In the genomic region with DNA sequence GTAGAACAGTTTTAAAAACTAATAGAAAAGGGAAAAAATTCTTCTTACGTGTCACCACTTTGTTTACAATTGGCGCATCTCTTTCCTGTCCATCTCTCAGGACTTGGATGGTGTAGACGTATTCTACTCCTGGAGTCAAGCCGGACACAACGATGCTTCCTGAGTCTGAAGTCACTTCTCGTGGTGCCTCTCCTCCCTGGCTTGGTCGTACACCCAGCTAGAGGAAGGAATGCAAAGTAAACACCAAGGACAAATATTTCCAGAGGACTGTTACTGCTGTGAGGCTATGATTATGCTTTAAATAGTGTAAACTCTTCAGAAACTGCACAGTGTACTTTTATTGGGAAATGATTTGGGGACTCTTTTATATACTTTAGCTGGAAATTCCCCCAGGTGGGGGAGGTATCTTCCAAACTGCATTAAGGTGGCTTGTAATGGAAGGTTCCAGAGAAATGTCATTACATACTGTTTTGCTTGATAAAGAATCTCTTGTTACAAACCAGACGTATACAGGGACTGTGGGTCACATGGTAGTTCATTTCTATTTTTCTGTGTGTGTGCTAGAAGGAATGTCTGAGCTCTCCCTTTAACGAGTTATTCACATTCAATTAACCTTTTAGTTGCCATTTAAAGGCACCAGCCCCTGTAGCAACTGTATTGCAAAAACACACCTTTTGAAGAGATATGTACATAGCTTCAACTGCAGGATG, we compare ENCODE assay signal across 2 cellular contexts.
TF ChIP-seq lines count a peak whose summit lies in the region.

No MANE protein-coding gene starts in this region.

TF ChIP-seq in IMR-90, 13 proteins besides CTCF, POLR2A, EP300 and RAD21:
- TF ChIP-seq RFX5 (IDR thresholded peaks at IDR 0.05; ENCODE audit: low read depth, low read length) (no peak), NFE2L2 (IDR thresholded peaks at IDR 0.05; ENCODE audit: low read depth, low read length) (no peak), BHLHE40 (IDR thresholded peaks at IDR 0.05; ENCODE audit: low read depth, low read length) (no peak), CEBPB (IDR thresholded peaks at IDR 0.05; ENCODE audit: low read depth, low read length) (no peak), MAFK (IDR thresholded peaks at IDR 0.05; ENCODE audit: low read depth, low read length) (no peak), MXI1 (IDR thresholded peaks at IDR 0.05; ENCODE audit: borderline replicate concordance, low read depth, low read length) (no peak), FOS (IDR thresholded peaks at IDR 0.05; ENCODE audit: low read depth, low read length) (no peak), MAZ (IDR thresholded peaks at IDR 0.05; ENCODE audit: borderline replicate concordance, low read depth, low read length) (no peak), ELK1 (IDR thresholded peaks at IDR 0.05; ENCODE audit: borderline replicate concordance, low read depth, low read length) (no peak), USF2 (IDR thresholded peaks at IDR 0.05; ENCODE audit: low read depth, low read length) (no peak), SMC3 (IDR thresholded peaks at IDR 0.05; ENCODE audit: low read depth, low read length) (no peak), RCOR1 (IDR thresholded peaks at IDR 0.05; ENCODE audit: insufficient replicate concordance, low read length) (no peak), CHD1 (IDR thresholded peaks at IDR 0.05; ENCODE audit: low read depth, low read length) (no peak)

TF ChIP-seq in endothelial cell of umbilical vein, 7 proteins besides CTCF, POLR2A, EP300 and RAD21:
- TF ChIP-seq FOS (IDR thresholded peaks at IDR 0.05; ENCODE audit: borderline replicate concordance, insufficient read depth, low read length) = no peak
- TF ChIP-seq, protein P1, sequence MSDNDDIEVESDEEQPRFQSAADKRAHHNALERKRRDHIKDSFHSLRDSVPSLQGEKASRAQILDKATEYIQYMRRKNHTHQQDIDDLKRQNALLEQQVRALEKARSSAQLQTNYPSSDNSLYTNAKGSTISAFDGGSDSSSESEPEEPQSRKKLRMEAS (IDR thresholded peaks at IDR 0.05; ENCODE audit: insufficient read depth, insufficient read length) = no peak
- no peak for TF ChIP-seq POLR2AphosphoS5 (IDR thresholded peaks at IDR 0.05; ENCODE audit: insufficient read depth, low read depth, low read length)
- no peak for TF ChIP-seq GATA2 (IDR thresholded peaks at IDR 0.05; ENCODE audit: insufficient read depth, insufficient read length, low read depth, low read length)
- no peak for TF ChIP-seq EZH2 (IDR thresholded peaks at IDR 0.05; ENCODE audit: borderline replicate concordance, low read depth, low read length, severe bottlenecking)
- TF ChIP-seq JUN (IDR thresholded peaks at IDR 0.05; ENCODE audit: borderline replicate concordance, insufficient read depth, insufficient read length, low read depth) = no peak
- no peak for TF ChIP-seq MYC (IDR thresholded peaks at IDR 0.05; ENCODE audit: low read depth, low read length)
